Comparison of ENCODE assay signal across 8 cellular contexts in genomic region chr1:110963666-110964399, GRCh38. TPM values are rescaled to one million over a fixed set of nuclear protein-coding genes. Genes with fewer than 3 reads are reported as not detected.
DNase-seq lines count a peak whose midpoint lies in the region; ATAC-seq and TF ChIP-seq lines count a peak whose summit lies in the region.

A gene with protein sequence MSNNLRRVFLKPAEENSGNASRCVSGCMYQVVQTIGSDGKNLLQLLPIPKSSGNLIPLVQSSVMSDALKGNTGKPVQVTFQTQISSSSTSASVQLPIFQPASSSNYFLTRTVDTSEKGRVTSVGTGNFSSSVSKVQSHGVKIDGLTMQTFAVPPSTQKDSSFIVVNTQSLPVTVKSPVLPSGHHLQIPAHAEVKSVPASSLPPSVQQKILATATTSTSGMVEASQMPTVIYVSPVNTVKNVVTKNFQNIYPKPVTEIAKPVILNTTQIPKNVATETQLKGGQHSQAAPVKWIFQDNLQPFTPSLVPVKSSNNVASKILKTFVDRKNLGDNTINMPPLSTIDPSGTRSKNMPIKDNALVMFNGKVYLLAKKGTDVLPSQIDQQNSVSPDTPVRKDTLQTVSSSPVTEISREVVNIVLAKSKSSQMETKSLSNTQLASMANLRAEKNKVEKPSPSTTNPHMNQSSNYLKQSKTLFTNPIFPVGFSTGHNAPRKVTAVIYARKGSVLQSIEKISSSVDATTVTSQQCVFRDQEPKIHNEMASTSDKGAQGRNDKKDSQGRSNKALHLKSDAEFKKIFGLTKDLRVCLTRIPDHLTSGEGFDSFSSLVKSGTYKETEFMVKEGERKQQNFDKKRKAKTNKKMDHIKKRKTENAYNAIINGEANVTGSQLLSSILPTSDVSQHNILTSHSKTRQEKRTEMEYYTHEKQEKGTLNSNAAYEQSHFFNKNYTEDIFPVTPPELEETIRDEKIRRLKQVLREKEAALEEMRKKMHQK (minus strand): TSS chr1:110963922. CDS start chr1:110963688, 234 bp downstream.

- no peaks in the 10 kb centered on the region for H3K27me3 ChIP-seq in testis

- H3K36me3 ChIP-seq in testis (ENCODE audit: low read depth, missing control alignments), result no peaks in the 10 kb centered on the region

- H3K27ac Mint-ChIP-seq in HFFc6, result peak within 1 kb of the TSS; percentile 99
- H3K27ac Mint-ChIP-seq in activated naive CD4-positive, alpha-beta T cell treated with anti-CD3 and anti-CD28 coated beads, Interleukin-2, amount 50 U/mL, for 72 hours, result peak within 1 kb of the TSS; percentile 94 to 99

- peaks cover 19% of the 10 kb centered on the region for H3K9me3 Mint-ChIP-seq in HFFc6
- peaks cover 35 to 48% of the 10 kb centered on the region in 2 donors for H3K9me3 Mint-ChIP-seq in activated naive CD4-positive, alpha-beta T cell treated with anti-CD3 and anti-CD28 coated beads, Interleukin-2, amount 50 U/mL, for 72 hours

- DNase-seq in HFFc6, result peak; percentile 99
- peak; percentile 99 for DNase-seq in NCI-H1092 (lab: John Stamatoyannopoulos, UW)
- peak; percentile 90 for DNase-seq in SKM-1 (lab: John Stamatoyannopoulos, UW; ENCODE audit: unreplicated experiment)
- DNase-seq in activated naive CD4-positive, alpha-beta T cell treated with anti-CD3 and anti-CD28 coated beads, Interleukin-2, amount 50 U/mL, for 72 hours (ENCODE audit: low spot score in 2 of 2), result peak; percentile 99
- peak; percentile 100 for DNase-seq in glomerular visceral epithelial cell (ENCODE audit: extremely low spot score)
- DNase-seq in omental fat pad (ENCODE audit: low spot score), result peak; percentile 96
- peak; percentile 100 for DNase-seq in testis

- H3K36me3 Mint-ChIP-seq in HFFc6 (ENCODE audit: low read depth), result peaks cover 32% of the 10 kb centered on the region
- peaks cover 54 to 55% of the 10 kb centered on the region in 2 donors for H3K36me3 Mint-ChIP-seq in activated naive CD4-positive, alpha-beta T cell treated with anti-CD3 and anti-CD28 coated beads, Interleukin-2, amount 50 U/mL, for 72 hours

- TF ChIP-seq POLR2A in testis (IDR thresholded peaks at IDR 0.05), result peak; percentile 99

- H3K4me1 ChIP-seq in testis, result no peaks in the 10 kb centered on the region

- H3K4me1 Mint-ChIP-seq in HFFc6 (ENCODE audit: low read depth), result peaks cover 42% of the 10 kb centered on the region

- peak; percentile 41 for TF ChIP-seq CTCF in HFFc6 (IDR thresholded peaks at IDR 0.05)
- no peak for TF ChIP-seq CTCF in omental fat pad (IDR thresholded peaks at IDR 0.05)
- TF ChIP-seq CTCF in testis (IDR thresholded peaks at IDR 0.05), result peak; percentile 13 to 70 (median 57)

- WGBS in testis, 2 donors, result 0 to 1% methylated on average over 38 to 53 of the region's 53 CpGs

- H3K27ac ChIP-seq in testis, result peak within 1 kb of the TSS; percentile 98 to 99

- H3K4me3 Mint-ChIP-seq in HFFc6, result peak within 1 kb of the TSS; percentile 91

- intact Hi-C loops in testis (cut with DNase I; ENCODE audit: low total_unique reads), result no loop called here

- peak within 1 kb of the TSS; percentile 90 for H3K4me3 ChIP-seq in GM08714 (ENCODE audit: low read length)
- H3K4me3 ChIP-seq in testis, result peak within 1 kb of the TSS; percentile 82 to 86

- no peaks in the 10 kb centered on the region; the same call in 1 of the 2 replicates for H3K27me3 Mint-ChIP-seq in HFFc6 (ENCODE audit: insufficient read depth)

- peak; percentile 98 for ATAC-seq in activated naive CD4-positive, alpha-beta T cell treated with anti-CD3 and anti-CD28 coated beads, Interleukin-2, amount 50 U/mL, for 72 hours
- ATAC-seq in omental fat pad (ENCODE audit: low FRiP score), result peak; percentile 100

- no peaks in the 10 kb centered on the region for H3K9me3 ChIP-seq in testis

RNA-seq across cellular contexts. Expression of the gene that starts here (rescaled TPM):
- total RNA-seq in HFFc6 (2021; fragmentation: NEBNext Ultra II Directional; extraction: Animal tissue kit (Norgen Biotek cat#: 25700)), result 10 to 100 TPM; 14.7 to 17.9 (median 17.2) TPM
- 10 to 100 TPM in 1 of 2 donors, 1 to 10 TPM in 1; 6.9 to 15.8 TPM for total RNA-seq in activated naive CD4-positive, alpha-beta T cell treated with anti-CD3 and anti-CD28 coated beads, Interleukin-2, amount 50 U/mL, for 72 hours
- 1 to 10 TPM; 6.4 to 9.1 (median 6.6) TPM for total RNA-seq in omental fat pad
- 10 to 100 TPM; 54.3 to 54.6 TPM for total RNA-seq in testis
- 31.4 TPM for polyA plus RNA-seq in testis (ENCODE audit: insufficient read depth, low read depth, low replicate concordance)

Comparison
In these comparisons a context has a peak if more than half of its experiments do, and no peak if none do; other contexts are left out.
1. Peak in every context shown above with its lines: DNase-seq, ATAC-seq, H3K4me3 ChIP-seq and H3K27ac ChIP-seq.
2. CTCF ChIP-seq: peak in HFFc6 (single experiment) and testis (3 of 3); none in omental fat pad (0 of 3).